Comparison of ENCODE assay signal across 15 cellular contexts in the genomic region with DNA sequence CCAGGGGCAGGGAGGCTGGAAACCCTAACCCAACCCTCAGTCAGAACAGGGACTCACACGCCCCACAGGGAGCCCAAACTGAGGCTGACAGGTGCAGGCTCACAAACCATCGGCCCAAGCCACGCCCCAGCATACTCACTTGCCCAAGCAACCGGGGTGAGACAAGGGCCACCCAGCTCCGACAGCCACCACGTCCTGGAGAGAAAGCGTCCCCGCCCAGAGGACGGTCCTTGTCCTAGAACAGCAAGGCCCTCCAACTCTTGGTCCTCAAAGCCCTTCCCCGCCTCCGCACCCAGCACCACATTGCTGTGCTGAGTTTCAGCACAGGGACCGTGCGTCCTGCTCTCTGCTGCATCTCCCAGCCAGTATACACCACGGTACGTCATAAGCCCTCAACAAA. TPM values are rescaled to one million over a fixed set of nuclear protein-coding genes. Genes with fewer than 3 reads are reported as not detected.
DNase-seq lines count a peak whose midpoint lies in the region; ATAC-seq and TF ChIP-seq lines count a peak whose summit lies in the region.
"Had no signal": no experiment of that assay in that cellular context is flagged by ENCODE, and none has a peak within 500 bp of the region (broad histone marks: within the 10 kb centered on the region; RNA-seq: fewer than 3 reads in every experiment).

No MANE protein-coding gene starts in this region.

- H3K9me3 ChIP-seq in left lung = peaks cover 0 to 21% of the 10 kb centered on the region in 2 donors

- H3K27ac ChIP-seq in 22Rv1 = peak overlapping the region; percentile 86
- H3K27ac ChIP-seq in left lung = no peak overlapping the region
- H3K27ac ChIP-seq: dorsolateral prefrontal cortex had no signal

- peak overlapping the region; percentile 30 for H3K4me3 ChIP-seq in LNCaP clone FGC (ENCODE audit: low read depth, low read length)
- no peak overlapping the region for H3K4me3 ChIP-seq in left lung
- H3K4me3 ChIP-seq: dorsolateral prefrontal cortex had no signal

- no peaks in the 10 kb centered on the region for H3K4me1 ChIP-seq in left lung

- peaks cover 0 to 40% of the 10 kb centered on the region in 2 donors for H3K36me3 ChIP-seq in left lung

- DNase-seq in LNCaP clone FGC (ENCODE audit: low read depth) (peak; percentile 87), NCI-H345 (lab: John Stamatoyannopoulos, UW) (peak; percentile 85), left lung (peak in 1 of 2 donors; percentile 85), SIG-M5 treated with dmso at 0.1 percent for 504 hours (lab: John Stamatoyannopoulos, UW; ENCODE audit: unreplicated experiment) (no peak)
- DNase-seq: activated CD4-positive, alpha-beta memory T cell treated with anti-CD3 and anti-CD28 coated beads for 36 hours; dorsolateral prefrontal cortex; Kasumi-1; NCI-H524 treated with DMSO at 0.1 percent for 48 hours; occipital lobe; small intestine; T1000 had no signal

- intact Hi-C loops in left lung (cut with DNase I) = no loop called here

- TF ChIP-seq CTCF in 22Rv1 (IDR thresholded peaks at IDR 0.05) (no peak), LNCaP clone FGC (IDR thresholded peaks at IDR 0.05; ENCODE audit: control insufficient read depth, extremely low read depth, insufficient read depth) (no peak), left lung (IDR thresholded peaks at IDR 0.05) (no peak)

- peak; percentile 55 for ATAC-seq in left lung
- no peak for ATAC-seq in HG03457 (IDR thresholded peaks at IDR 0.05; ENCODE audit: unreplicated experiment)
- ATAC-seq in GM18511 (IDR thresholded peaks at IDR 0.05; ENCODE audit: unreplicated experiment) = no peak
- no peak for ATAC-seq in HG03196 (IDR thresholded peaks at IDR 0.05; ENCODE audit: unreplicated experiment)

- H3K27me3 ChIP-seq in left lung = no peaks in the 10 kb centered on the region
- H3K27me3 ChIP-seq: dorsolateral prefrontal cortex had no signal

RNA-seq across cellular contexts. Expression of gene MAD1L1, which starts 39.6 kb away (rescaled TPM):
- 10 to 100 TPM; 50.9 to 58.8 TPM for total RNA-seq in left lung

RNA-seq across cellular contexts. Expression of gene MRM2, which starts 48.9 kb away (rescaled TPM):
- 10 to 100 TPM; 23.0 to 25.7 TPM for total RNA-seq in left lung

RNA-seq across cellular contexts. Expression of gene NUDT1, which starts 48.9 kb away (rescaled TPM):
- 10 to 100 TPM; 13.1 to 15.1 TPM for total RNA-seq in left lung
